In the genomic region with DNA sequence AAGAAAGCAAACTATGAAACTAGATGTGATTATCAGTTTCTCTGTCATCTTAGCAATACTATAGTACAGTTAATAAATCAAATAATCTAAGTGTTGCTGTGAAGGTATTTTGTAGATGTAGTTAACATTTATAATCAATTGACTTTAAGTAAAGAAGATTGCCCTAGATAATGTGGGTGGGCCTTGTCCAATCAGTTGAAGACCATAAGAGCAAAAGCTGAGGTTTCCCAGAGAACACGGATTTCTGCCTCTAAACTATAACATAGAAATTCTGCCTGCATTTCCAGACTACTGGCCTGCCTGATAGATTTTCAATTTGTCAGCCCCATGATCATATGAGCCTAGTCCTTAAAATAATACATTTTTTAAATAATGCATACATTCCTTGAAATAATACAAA, we compare ENCODE assay signal across 30 cellular contexts.
"Had no signal": no experiment of that assay in that cellular context is flagged by ENCODE, and none has a peak within 500 bp of the region (broad histone marks: within the 10 kb centered on the region; RNA-seq: fewer than 3 reads in every experiment).

No MANE protein-coding gene starts in this region.

- H3K36me3 ChIP-seq: Peyer's patch had no signal

- H3K4me3 ChIP-seq: MG63, Peyer's patch had no signal

- H3K27me3 Mint-ChIP-seq: activated CD4-positive, alpha-beta T cell treated with anti-CD3 and anti-CD28 coated beads, Interleukin-2, amount 10 ng/mL, durations not matched to agents 24 days and 14 days; activated CD8-positive, alpha-beta T cell treated with anti-CD3 and anti-CD28 coated beads for 36 hours; activated naive CD4-positive, alpha-beta T cell treated with anti-CD3 and anti-CD28 coated beads, Interleukin-2, amount 50 U/mL, for 24 hours; activated T-cell treated with anti-CD3 and anti-CD28 coated beads, Interleukin-2, amount 50 U/mL, for 24 hours; brain had no signal

- H3K9ac ChIP-seq: KMS-11 had no signal

- ATAC-seq: activated CD8-positive, alpha-beta T cell treated with anti-CD3 and anti-CD28 coated beads for 36 hours; PC-3 had no signal

- H3K27ac ChIP-seq: Peyer's patch had no signal

- H3K27ac Mint-ChIP-seq: activated CD4-positive, alpha-beta T cell treated with anti-CD3 and anti-CD28 coated beads, Interleukin-2, amount 10 ng/mL, durations not matched to agents 24 days and 14 days; activated CD8-positive, alpha-beta T cell treated with anti-CD3 and anti-CD28 coated beads for 36 hours; activated naive CD4-positive, alpha-beta T cell treated with anti-CD3 and anti-CD28 coated beads, Interleukin-2, amount 50 U/mL, for 24 hours; activated T-cell treated with anti-CD3 and anti-CD28 coated beads, Interleukin-2, amount 50 U/mL, for 24 hours; activated T-helper 2 cell treated with anti-CD3 and anti-CD28 coated beads, Interferon-gamma antibody, Interleukin-2, Interleukin-4, amounts not matched to agents 10 μg/mL and 5 μg/mL and 100 μg/mL, durations not matched to agents 14 hours and 24 hours and 36 hours had no signal

- H3K4me1 ChIP-seq: Peyer's patch had no signal

- H3K4me2 ChIP-seq: KMS-11 had no signal

- H3K9me3 ChIP-seq: Peyer's patch had no signal

- H3K9me3 Mint-ChIP-seq: activated CD4-positive, alpha-beta T cell treated with anti-CD3 and anti-CD28 coated beads, Interleukin-2, amount 10 ng/mL, durations not matched to agents 24 days and 14 days; activated naive CD4-positive, alpha-beta T cell treated with anti-CD3 and anti-CD28 coated beads, Interleukin-2, amount 50 U/mL, for 24 hours; brain had no signal

- H3K27me3 ChIP-seq: MG63, Peyer's patch had no signal

- H3K4me1 Mint-ChIP-seq: activated CD4-positive, alpha-beta T cell treated with anti-CD3 and anti-CD28 coated beads, Interleukin-2, amount 10 ng/mL, durations not matched to agents 24 days and 14 days; activated naive CD4-positive, alpha-beta T cell treated with anti-CD3 and anti-CD28 coated beads, Interleukin-2, amount 50 U/mL, for 24 hours had no signal

- H3K4me3 Mint-ChIP-seq: activated CD4-positive, alpha-beta T cell treated with anti-CD3 and anti-CD28 coated beads, Interleukin-2, amount 10 ng/mL, durations not matched to agents 24 days and 14 days; activated CD8-positive, alpha-beta T cell treated with anti-CD3 and anti-CD28 coated beads for 36 hours; activated naive CD4-positive, alpha-beta T cell treated with anti-CD3 and anti-CD28 coated beads, Interleukin-2, amount 50 U/mL, for 24 hours; activated T-cell treated with anti-CD3 and anti-CD28 coated beads, Interleukin-2, amount 50 U/mL, for 24 hours; brain had no signal

- DNase-seq: activated CD4-positive, alpha-beta T cell treated with anti-CD3 and anti-CD28 coated beads, Interleukin-2, amount 10 ng/mL, durations not matched to agents 24 days and 14 days; activated CD4-positive, alpha-beta T cell treated with anti-CD3 and anti-CD28 coated beads, Interleukin-2, amount 50 U/mL, for 4 hours; activated CD8-positive, alpha-beta T cell treated with anti-CD3 and anti-CD28 coated beads for 36 hours; activated gamma-delta T cell; activated naive CD4-positive, alpha-beta T cell treated with Interleukin-2 at 50 U/mL for 16 hours; activated T-cell treated with anti-CD3 and anti-CD28 coated beads, Interleukin-2, amount 50 U/mL, for 24 hours; anterior cingulate cortex; caudate nucleus; cerebellar nuclear complex; MG63; MV-4-11; NCI-H1092; NCI-H1436 treated with DMSO at 0.1 percent for 48 hours; NCI-H1694 treated with DMSO at 0.1 percent for 48 hours; NCI-H2029; NCI-H2107; NCI-H2171; NCI-H510A; NCI-H526; NCI-H748 treated with DMSO at 0.1 percent for 48 hours; NK-92 treated with Interleukin-12 subunit alpha and Interleukin-12 subunit beta, amount 100 ng/mL, for 24 hours; PC-3; Peyer's patch; RPMI8226; SIG-M5; T1000 had no signal

- H3K36me3 Mint-ChIP-seq: activated naive CD4-positive, alpha-beta T cell treated with anti-CD3 and anti-CD28 coated beads, Interleukin-2, amount 50 U/mL, for 24 hours; brain had no signal
